ENCODE assay signal across 8 cellular contexts in genomic region chr2:44952143-44952805, GRCh38. TPM values are rescaled to one million over a fixed set of nuclear protein-coding genes. Genes with fewer than 3 reads are reported as not detected.
DNase-seq lines count a peak whose midpoint lies in the region; ATAC-seq, FAIRE-seq and TF ChIP-seq lines count a peak whose summit lies in the region.

No MANE protein-coding gene starts in this region.

- no peaks in the 10 kb centered on the region for H4K20me1 ChIP-seq in mammary epithelial cell (ENCODE audit: insufficient read depth, low read length)

- H3K36me3 ChIP-seq in mammary epithelial cell (ENCODE audit: insufficient read depth, low read length), result no peaks in the 10 kb centered on the region
- H3K36me3 ChIP-seq in kidney (ENCODE audit: control insufficient read depth in 1 of 2, insufficient read depth in 2 of 2, low read length in 2 of 2), result no peaks in the 10 kb centered on the region

- H3K9ac ChIP-seq in mammary epithelial cell (ENCODE audit: insufficient read depth, low read length) (no peak overlapping the region), kidney (ENCODE audit: low read length in 2 of 2) (no peak overlapping the region)

- dilution Hi-C loops in mammary epithelial cell (cut with HindIII; ENCODE audit: low sequenced_read_pairs), result loop anchor here (10.0 kb wide), 1 partner anchor 557 kb away; no protein-coding TSS in a partner anchor

- POLR2A ChIA-PET in HEK293T (lab: Yijun Ruan, JAX), result no interaction called here

- H3K27ac ChIP-seq in mammary epithelial cell (ENCODE audit: insufficient read depth, low read depth, low read length) (no peak overlapping the region), kidney (ENCODE audit: low read depth in 2 of 2, low read length in 2 of 2) (no peak overlapping the region)

- TF ChIP-seq CTCF in mammary epithelial cell (conservative IDR thresholded peaks at IDR 0.05 in 1 of 2, IDR thresholded peaks at IDR 0.05 in 1 of 2; ENCODE audit: extremely low read depth in 1 of 2, insufficient read depth in 1 of 2, low read depth in 1 of 2, low read length in 2 of 2), result peak; percentile 42 to 69
- peak; percentile 42 for TF ChIP-seq CTCF in kidney (IDR thresholded peaks at IDR 0.05; ENCODE audit: borderline replicate concordance, extremely low read depth, insufficient read depth)

- BruUV-seq in mammary epithelial cell (replicated peaks; lab: Mats Ljungman, UMichigan), result no TSS peak

- intact Hi-C loops in mammary epithelial cell (cut with micrococcal nuclease), result no loop called here
- intact Hi-C loops in kidney (cut with DNase I), result loop anchor here (10.0 kb wide), 2 partner anchors 467 to 557 kb away; no protein-coding TSS in a partner anchor

- H3K27me3 ChIP-seq in mammary epithelial cell (ENCODE audit: insufficient read depth, low read length), result peaks cover 25% of the 10 kb centered on the region

- H3K79me2 ChIP-seq in mammary epithelial cell (ENCODE audit: insufficient read depth, low read length), result no peaks in the 10 kb centered on the region

- in situ Hi-C loops in mammary epithelial cell (cut with MboI; ENCODE audit: low sequenced_read_pairs in 2 of 2), result loop anchor here (25.0 kb wide), 2 partner anchors 465 to 915 kb away; no protein-coding TSS in a partner anchor

- FAIRE-seq in kidney (lab: Jason Lieb, UNC), result no peak

- no peak for ATAC-seq in GM21526 (IDR thresholded peaks at IDR 0.05; ENCODE audit: low FRiP score, unreplicated experiment)

- peak overlapping the region; percentile 88 for H3K4me2 ChIP-seq in mammary epithelial cell (ENCODE audit: insufficient read depth, low read depth, low read length)

- H3K4me3 ChIP-seq in mammary epithelial cell (replicated peaks in 1 of 3; ENCODE audit: insufficient read depth in 1 of 3, low read depth in 2 of 3, low read length in 3 of 3) (peak overlapping the region; percentile 5 to 33 (median 31)), kidney (ENCODE audit: low read length in 2 of 2) (peak overlapping the region; percentile 19 to 41)

- H3K9me3 ChIP-seq in mammary epithelial cell (replicated peaks; ENCODE audit: insufficient read depth, low read length) (no peaks in the 10 kb centered on the region), kidney (ENCODE audit: control insufficient read depth in 1 of 2, low read length in 2 of 2) (no peaks in the 10 kb centered on the region)

- H2AFZ ChIP-seq in mammary epithelial cell (ENCODE audit: low read depth, low read length), result peak overlapping the region; percentile 65

- WGBS in mammary epithelial cell (ENCODE audit: low coverage, missing lambda C conversion rate), result 8% methylated on average over 21 of the region's 59 CpGs

- H3K4me1 ChIP-seq in mammary epithelial cell (ENCODE audit: insufficient read depth, low read length), result peaks cover 19% of the 10 kb centered on the region
- peaks cover 5 to 25% of the 10 kb centered on the region in 2 donors for H3K4me1 ChIP-seq in kidney (ENCODE audit: control insufficient read depth in 1 of 2, insufficient read depth in 1 of 2, low read depth in 1 of 2, low read length in 2 of 2)

- CTCF ChIA-PET in HEK293T (lab: Yijun Ruan, JAX), result no interaction called here
- CTCF ChIA-PET in mammary epithelial cell (lab: Charles Lee; ENCODE audit: low non-redundant PET), result no interaction called here

- peak; percentile 58 for DNase-seq in EL
- DNase-seq in HEK293T (ENCODE audit: extremely low spot score), result peak; percentile 75
- DNase-seq in NCI-H774 (lab: John Stamatoyannopoulos, UW), result peak; percentile 81
- peak; percentile 41 for DNase-seq in mammary epithelial cell
- DNase-seq in kidney, result peak; percentile 74
- DNase-seq in stimulated activated CD8-positive, alpha-beta memory T cell treated with anti-CD3 and anti-CD28 coated beads, Interleukin-4, amount 100 ng/mL, for 48 hours, result peak; percentile 67
- no peak for DNase-seq in NK-92 treated with Interleukin-12 subunit alpha and Interleukin-12 subunit beta, amount 100 ng/mL, for 24 hours (lab: John Stamatoyannopoulos, UW)

TF ChIP-seq in HEK293T, 16 proteins besides CTCF, POLR2A, EP300 and RAD21:
- TF ChIP-seq FOXK2 (IDR thresholded peaks at IDR 0.05), result no peak
- no peak for TF ChIP-seq ARNT (IDR thresholded peaks at IDR 0.05)
- TF ChIP-seq ELF4 (IDR thresholded peaks at IDR 0.05), result no peak
- no peak for TF ChIP-seq LEF1 (IDR thresholded peaks at IDR 0.05; ENCODE audit: borderline replicate concordance)
- TF ChIP-seq PKNOX1 (IDR thresholded peaks at IDR 0.05), result no peak
- TF ChIP-seq SUZ12 (IDR thresholded peaks at IDR 0.05), result no peak
- no peak for TF ChIP-seq TARDBP (IDR thresholded peaks at IDR 0.05)
- TF ChIP-seq FOXM1 (IDR thresholded peaks at IDR 0.05; ENCODE audit: borderline replicate concordance), result no peak
- no peak for TF ChIP-seq BHLHE40 (IDR thresholded peaks at IDR 0.05; ENCODE audit: borderline replicate concordance)
- no peak for TF ChIP-seq SP1 (IDR thresholded peaks at IDR 0.05)
- TF ChIP-seq CTBP1 (IDR thresholded peaks at IDR 0.05; ENCODE audit: borderline replicate concordance), result no peak
- no peak for TF ChIP-seq ZNF384 (IDR thresholded peaks at IDR 0.05)
- TF ChIP-seq L3MBTL2 (conservative IDR thresholded peaks at IDR 0.05), result no peak
- TF ChIP-seq HDGF (IDR thresholded peaks at IDR 0.05; ENCODE audit: borderline replicate concordance), result no peak
- no peak for TF ChIP-seq FOXA1 (IDR thresholded peaks at IDR 0.05)
- no peak for TF ChIP-seq NFRKB (IDR thresholded peaks at IDR 0.05)
TF ChIP-seq in HEK293T: peak in this region for 0.

RNA-seq across cellular contexts. Expression of gene SIX3, which starts 10.8 kb away (rescaled TPM):
- not detected for total RNA-seq in mammary epithelial cell
- not detected for polyA plus RNA-seq in mammary epithelial cell
- polyA minus RNA-seq in mammary epithelial cell, result not detected
- 0.16 TPM for total RNA-seq in kidney
- polyA plus RNA-seq in kidney (ENCODE audit: insufficient read depth, low read depth, low replicate concordance), result 0.19 TPM

RNA-seq across cellular contexts. Expression of gene SIX2, which starts 57.0 kb away (rescaled TPM):
- total RNA-seq in mammary epithelial cell (not detected), kidney (0.28 TPM)
- polyA plus RNA-seq in mammary epithelial cell (0.02 TPM), kidney (ENCODE audit: insufficient read depth, low read depth, low replicate concordance) (0.62 TPM)
- polyA minus RNA-seq in mammary epithelial cell, result not detected
